ENCODE assay signal across 13 cellular contexts in genomic region chr10:11454958-11455566, GRCh38.
DNase-seq lines count a peak whose midpoint lies in the region; ATAC-seq and TF ChIP-seq lines count a peak whose summit lies in the region.
"Had no signal": no experiment of that assay in that cellular context is flagged by ENCODE, and none has a peak within 500 bp of the region (broad histone marks: within the 10 kb centered on the region; RNA-seq: fewer than 3 reads in every experiment).

No MANE protein-coding gene starts in this region.

- H3K27ac ChIP-seq in PC-3 (ENCODE audit: low read length), result no peak overlapping the region
- no peak overlapping the region for H3K27ac ChIP-seq in foreskin keratinocyte
- H3K27ac ChIP-seq in gastroesophageal sphincter, result no peak overlapping the region

- no peaks in the 10 kb centered on the region for H3K9me2 ChIP-seq in PC-3 (replicated peaks; ENCODE audit: low read length)

- H3K36me3 ChIP-seq in PC-3 (ENCODE audit: low read depth, low read length) (no peaks in the 10 kb centered on the region), gastroesophageal sphincter (no peaks in the 10 kb centered on the region)

- TF ChIP-seq POLR2A in gastroesophageal sphincter (IDR thresholded peaks at IDR 0.05), result no peak

- 0 out of 2 replicates have a peak, but pooled peaks have one; percentile 26 for TF ChIP-seq CTCF in PC-3 (conservative IDR thresholded peaks at IDR 0.05; ENCODE audit: low read depth, low read length)
- TF ChIP-seq CTCF in foreskin keratinocyte (conservative IDR thresholded peaks at IDR 0.05), result peak; percentile 31
- TF ChIP-seq CTCF in gastroesophageal sphincter (IDR thresholded peaks at IDR 0.05), result no peak

- H2AFZ ChIP-seq in PC-3 (ENCODE audit: low read length), result no peak overlapping the region

- no peak overlapping the region for H3K4me2 ChIP-seq in PC-3 (ENCODE audit: low read length)

- no peaks in the 10 kb centered on the region for H3F3A ChIP-seq in PC-3 (ENCODE audit: low read length, unreplicated experiment)

- no peaks in the 10 kb centered on the region for H3K79me2 ChIP-seq in PC-3 (ENCODE audit: low read length)

- H3K27me3 ChIP-seq in PC-3 (ENCODE audit: low read length) (no peaks in the 10 kb centered on the region), foreskin keratinocyte (no peaks in the 10 kb centered on the region), gastroesophageal sphincter (no peaks in the 10 kb centered on the region)

- no peak overlapping the region for H3K9ac ChIP-seq in PC-3 (ENCODE audit: low read length)

- H3K9me3 Mint-ChIP-seq in stimulated activated naive CD8-positive, alpha-beta T cell treated with anti-CD3 and anti-CD28 coated beads, Interleukin-15, amount 100 ng/mL, for 72 hours, result no peaks in the 10 kb centered on the region
- H3K9me3 Mint-ChIP-seq: activated naive CD4-positive, alpha-beta T cell treated with anti-CD3 and anti-CD28 coated beads, Interleukin-2, amount 10 ng/mL, durations not matched to agents 7 days and 5 days had no signal

- peaks cover 7% of the 10 kb centered on the region for H3K27me3 Mint-ChIP-seq in stimulated activated naive CD8-positive, alpha-beta T cell treated with anti-CD3 and anti-CD28 coated beads, Interleukin-15, amount 100 ng/mL, for 72 hours

- BruUV-seq in PC-3 (replicated peaks; lab: Mats Ljungman, UMichigan), result no TSS peak

- H4K20me1 ChIP-seq in PC-3 (ENCODE audit: low read length), result no peaks in the 10 kb centered on the region

- WGBS in gastroesophageal sphincter (ENCODE audit: low coverage in 1 of 2), 2 donors, result 70 to 97% methylated on average over 7 to 8 of the region's 8 CpGs

- no peaks in the 10 kb centered on the region for H3K4me1 ChIP-seq in PC-3 (ENCODE audit: insufficient read depth, low read length)
- no peaks in the 10 kb centered on the region for H3K4me1 ChIP-seq in foreskin keratinocyte
- H3K4me1 ChIP-seq in gastroesophageal sphincter, result no peaks in the 10 kb centered on the region

- H3K4me1 Mint-ChIP-seq in stimulated activated naive CD8-positive, alpha-beta T cell treated with anti-CD3 and anti-CD28 coated beads, Interleukin-15, amount 100 ng/mL, for 72 hours, result no peaks in the 10 kb centered on the region
- H3K4me1 Mint-ChIP-seq: activated naive CD4-positive, alpha-beta T cell treated with anti-CD3 and anti-CD28 coated beads, Interleukin-2, amount 10 ng/mL, durations not matched to agents 7 days and 5 days had no signal

- H3K4me3 Mint-ChIP-seq in stimulated activated naive CD8-positive, alpha-beta T cell treated with anti-CD3 and anti-CD28 coated beads, Interleukin-15, amount 100 ng/mL, for 72 hours, result no peak overlapping the region
- H3K4me3 Mint-ChIP-seq: activated naive CD4-positive, alpha-beta T cell treated with anti-CD3 and anti-CD28 coated beads, Interleukin-2, amount 10 ng/mL, durations not matched to agents 7 days and 5 days had no signal

- POLR2A ChIA-PET in PC-3 (lab: Charles Lee; ENCODE audit: unreplicated experiment), result no interaction called here

- peak; percentile 43 for ATAC-seq in stimulated activated naive CD8-positive, alpha-beta T cell treated with anti-CD3 and anti-CD28 coated beads, Interleukin-15, Interleukin-2, amounts not matched to agents 100 U/mL and 50 U/mL, for 24 hours
- ATAC-seq in stimulated activated naive CD8-positive, alpha-beta T cell treated with anti-CD3 and anti-CD28 coated beads, Interleukin-15, amount 100 ng/mL, for 72 hours, result no peak
- ATAC-seq in PC-3 (no peak), foreskin keratinocyte (peak; percentile 24), HG03354 (IDR thresholded peaks at IDR 0.05; ENCODE audit: poor library complexity, severe bottlenecking, unreplicated experiment) (no peak), gastroesophageal sphincter (no peak)
- ATAC-seq: esophagus mucosa had no signal

- H3K4me3 ChIP-seq in PC-3 (ENCODE audit: low read length) (no peak overlapping the region), gastroesophageal sphincter (no peak overlapping the region)

- no peak overlapping the region for H3K27ac Mint-ChIP-seq in stimulated activated naive CD8-positive, alpha-beta T cell treated with anti-CD3 and anti-CD28 coated beads, Interleukin-15, amount 100 ng/mL, for 72 hours
- H3K27ac Mint-ChIP-seq: activated naive CD4-positive, alpha-beta T cell treated with anti-CD3 and anti-CD28 coated beads, Interleukin-2, amount 10 ng/mL, durations not matched to agents 7 days and 5 days had no signal

- no peak for TF ChIP-seq EP300 in gastroesophageal sphincter (IDR thresholded peaks at IDR 0.05)

- H3K9me3 ChIP-seq in PC-3 (ENCODE audit: low read length), result no peaks in the 10 kb centered on the region
- no peaks in the 10 kb centered on the region for H3K9me3 ChIP-seq in gastroesophageal sphincter

- intact Hi-C loops in PC-3 (cut with micrococcal nuclease), result no loop called here

- CTCF ChIA-PET in PC-3 (lab: Charles Lee), result interaction anchor here (0.7 kb wide), 1 partner anchor 97 kb away, joined by 4 read pairs; no protein-coding TSS in a partner anchor

- no peak for DNase-seq in stimulated activated naive CD8-positive, alpha-beta T cell treated with anti-CD3 and anti-CD28 coated beads, Interleukin-15, Interleukin-2, amounts not matched to agents 100 U/mL and 50 U/mL, for 24 hours
- no peak for DNase-seq in stimulated activated naive CD8-positive, alpha-beta T cell treated with anti-CD3 and anti-CD28 coated beads, Interleukin-15, amount 100 ng/mL, for 72 hours
- DNase-seq in PC-3 (no peak), foreskin keratinocyte (no peak), NOMO-1 treated with DMSO at 0.1 percent for 48 hours (lab: John Stamatoyannopoulos, UW; ENCODE audit: unreplicated experiment) (no peak)
- no peak for DNase-seq in stimulated activated CD4-positive, alpha-beta T cell treated with anti-CD3 and anti-CD28 coated beads, Interleukin-1b, Interleukin-23, amount 100 ng/mL, for 48 hours
- DNase-seq: activated naive CD4-positive, alpha-beta T cell treated with anti-CD3 and anti-CD28 coated beads, Interleukin-2, amount 10 ng/mL, durations not matched to agents 7 days and 5 days; central memory CD4-positive, alpha-beta T cell; NCI-H146; Right ventricle myocardium superior had no signal

Comparison
In these comparisons a context has a peak if more than half of its experiments do, and no peak if none do; other contexts are left out.
1. ATAC-seq: peak in stimulated activated naive CD8-positive, alpha-beta T cell treated with anti-CD3 and anti-CD28 coated beads, Interleukin-15, Interleukin-2, amounts not matched to agents 100 U/mL and 50 U/mL, for 24 hours (single experiment) and foreskin keratinocyte (single experiment); none in stimulated activated naive CD8-positive, alpha-beta T cell treated with anti-CD3 and anti-CD28 coated beads, Interleukin-15, amount 100 ng/mL, for 72 hours (single experiment), PC-3 (single experiment), HG03354 (single experiment) and gastroesophageal sphincter (single experiment).
2. CTCF ChIP-seq: peak in PC-3 (single experiment) and foreskin keratinocyte (single experiment); none in gastroesophageal sphincter (0 of 4).